ENCODE assay signal across 1 cellular context in genomic region chr14:55024365-55024764, GRCh38.
A peak's percentile ranks its signal among the peaks of the same experiment; 100 is the strongest.
TF ChIP-seq lines count a peak whose summit lies in the region.

No MANE protein-coding gene starts in this region.

TF ChIP-seq in HepG2, 621 proteins besides CTCF, POLR2A, EP300 and RAD21:
- TF ChIP-seq FOXA3 (CRISPR knock-in tag; IDR thresholded peaks at IDR 0.05): 0 out of 2 replicates have a peak, but pooled peaks have one; percentile 13
